Comparison of ENCODE assay signal across 2 cellular contexts in genomic region chr21:44331209-44331608, GRCh38.
TF ChIP-seq lines count a peak whose summit lies in the region.

No MANE protein-coding gene starts in this region.

TF ChIP-seq in GM12878, 131 proteins besides CTCF, POLR2A, EP300 and RAD21:
- no peak for TF ChIP-seq NFYA (IDR thresholded peaks at IDR 0.05; ENCODE audit: borderline replicate concordance, low read depth, low read length)
- no peak for TF ChIP-seq PML (IDR thresholded peaks at IDR 0.05; ENCODE audit: low read length)
- no peak for TF ChIP-seq CBX3 (IDR thresholded peaks at IDR 0.05; ENCODE audit: borderline replicate concordance, low read depth)
- no peak for TF ChIP-seq RAD51 (IDR thresholded peaks at IDR 0.05)
- no peak for TF ChIP-seq REST (IDR thresholded peaks at IDR 0.05; ENCODE audit: low read depth, low read length)
- TF ChIP-seq, protein P1, sequence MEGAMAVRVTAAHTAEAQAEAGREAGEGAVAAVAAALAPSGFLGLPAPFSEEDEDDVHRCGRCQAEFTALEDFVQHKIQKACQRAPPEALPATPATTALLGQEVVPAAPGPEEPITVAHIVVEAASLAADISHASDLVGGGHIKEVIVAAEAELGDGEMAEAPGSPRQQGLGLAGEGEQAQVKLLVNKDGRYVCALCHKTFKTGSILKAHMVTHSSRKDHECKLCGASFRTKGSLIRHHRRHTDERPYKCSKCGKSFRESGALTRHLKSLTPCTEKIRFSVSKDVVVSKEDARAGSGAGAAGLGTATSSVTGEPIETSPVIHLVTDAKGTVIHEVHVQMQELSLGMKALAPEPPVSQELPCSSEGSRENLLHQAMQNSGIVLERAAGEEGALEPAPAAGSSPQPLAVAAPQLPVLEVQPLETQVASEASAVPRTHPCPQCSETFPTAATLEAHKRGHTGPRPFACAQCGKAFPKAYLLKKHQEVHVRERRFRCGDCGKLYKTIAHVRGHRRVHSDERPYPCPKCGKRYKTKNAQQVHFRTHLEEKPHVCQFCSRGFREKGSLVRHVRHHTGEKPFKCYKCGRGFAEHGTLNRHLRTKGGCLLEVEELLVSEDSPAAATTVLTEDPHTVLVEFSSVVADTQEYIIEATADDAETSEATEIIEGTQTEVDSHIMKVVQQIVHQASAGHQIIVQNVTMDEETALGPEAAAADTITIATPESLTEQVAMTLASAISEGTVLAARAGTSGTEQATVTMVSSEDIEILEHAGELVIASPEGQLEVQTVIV (IDR thresholded peaks at IDR 0.05; ENCODE audit: borderline replicate concordance, partially characterized antibody) = no peak
- 0 out of 2 replicates have a peak, but pooled peaks have one; percentile 21 for TF ChIP-seq POLR2AphosphoS2 (IDR thresholded peaks at IDR 0.05; ENCODE audit: low read depth, low read length)
TF ChIP-seq in GM12878: peak in this region for 1.

TF ChIP-seq in HepG2, 621 proteins besides CTCF, POLR2A, EP300 and RAD21:
- TF ChIP-seq PHF21A (CRISPR knock-in tag; IDR thresholded peaks at IDR 0.05) = no peak
- peak; percentile 86 for TF ChIP-seq AGO1 (IDR thresholded peaks at IDR 0.05; ENCODE audit: low read depth, low read length, poor library complexity, severe bottlenecking)
- TF ChIP-seq, protein P2, sequence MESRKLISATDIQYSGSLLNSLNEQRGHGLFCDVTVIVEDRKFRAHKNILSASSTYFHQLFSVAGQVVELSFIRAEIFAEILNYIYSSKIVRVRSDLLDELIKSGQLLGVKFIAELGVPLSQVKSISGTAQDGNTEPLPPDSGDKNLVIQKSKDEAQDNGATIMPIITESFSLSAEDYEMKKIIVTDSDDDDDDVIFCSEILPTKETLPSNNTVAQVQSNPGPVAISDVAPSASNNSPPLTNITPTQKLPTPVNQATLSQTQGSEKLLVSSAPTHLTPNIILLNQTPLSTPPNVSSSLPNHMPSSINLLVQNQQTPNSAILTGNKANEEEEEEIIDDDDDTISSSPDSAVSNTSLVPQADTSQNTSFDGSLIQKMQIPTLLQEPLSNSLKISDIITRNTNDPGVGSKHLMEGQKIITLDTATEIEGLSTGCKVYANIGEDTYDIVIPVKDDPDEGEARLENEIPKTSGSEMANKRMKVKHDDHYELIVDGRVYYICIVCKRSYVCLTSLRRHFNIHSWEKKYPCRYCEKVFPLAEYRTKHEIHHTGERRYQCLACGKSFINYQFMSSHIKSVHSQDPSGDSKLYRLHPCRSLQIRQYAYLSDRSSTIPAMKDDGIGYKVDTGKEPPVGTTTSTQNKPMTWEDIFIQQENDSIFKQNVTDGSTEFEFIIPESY (CRISPR knock-in tag; IDR thresholded peaks at IDR 0.05) = peak; percentile 40; the same call in 1 of the 2 replicates
- TF ChIP-seq, protein P3, sequence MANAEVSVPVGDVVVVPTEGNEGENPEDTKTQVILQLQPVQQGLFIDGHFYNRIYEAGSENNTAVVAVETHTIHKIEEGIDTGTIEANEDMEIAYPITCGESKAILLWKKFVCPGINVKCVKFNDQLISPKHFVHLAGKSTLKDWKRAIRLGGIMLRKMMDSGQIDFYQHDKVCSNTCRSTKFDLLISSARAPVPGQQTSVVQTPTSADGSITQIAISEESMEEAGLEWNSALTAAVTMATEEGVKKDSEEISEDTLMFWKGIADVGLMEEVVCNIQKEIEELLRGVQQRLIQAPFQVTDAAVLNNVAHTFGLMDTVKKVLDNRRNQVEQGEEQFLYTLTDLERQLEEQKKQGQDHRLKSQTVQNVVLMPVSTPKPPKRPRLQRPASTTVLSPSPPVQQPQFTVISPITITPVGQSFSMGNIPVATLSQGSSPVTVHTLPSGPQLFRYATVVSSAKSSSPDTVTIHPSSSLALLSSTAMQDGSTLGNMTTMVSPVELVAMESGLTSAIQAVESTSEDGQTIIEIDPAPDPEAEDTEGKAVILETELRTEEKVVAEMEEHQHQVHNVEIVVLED (CRISPR knock-in tag; IDR thresholded peaks at IDR 0.05; ENCODE audit: borderline replicate concordance) = no peak
- TF ChIP-seq AGO2 (optimal IDR thresholded peaks at IDR 0.05; ENCODE audit: low read depth, low read length) = peak; percentile 27
- TF ChIP-seq MIER3 (CRISPR knock-in tag; IDR thresholded peaks at IDR 0.05; ENCODE audit: borderline replicate concordance) = no peak
- TF ChIP-seq TFDP1 (CRISPR knock-in tag; IDR thresholded peaks at IDR 0.05; ENCODE audit: borderline replicate concordance) = no peak
- no peak for TF ChIP-seq RNF2 (conservative IDR thresholded peaks at IDR 0.05; ENCODE audit: low read depth)
- no peak for TF ChIP-seq JDP2 (CRISPR knock-in tag; IDR thresholded peaks at IDR 0.05; ENCODE audit: borderline replicate concordance)
- TF ChIP-seq KMT2B (CRISPR knock-in tag; IDR thresholded peaks at IDR 0.05) = no peak
- 0 out of 2 replicates have a peak, but pooled peaks have one; percentile 23 for TF ChIP-seq HNRNPL (IDR thresholded peaks at IDR 0.05; ENCODE audit: low read depth, low read length)
